Comparison of ENCODE assay signal across 11 cellular contexts in the genomic region with DNA sequence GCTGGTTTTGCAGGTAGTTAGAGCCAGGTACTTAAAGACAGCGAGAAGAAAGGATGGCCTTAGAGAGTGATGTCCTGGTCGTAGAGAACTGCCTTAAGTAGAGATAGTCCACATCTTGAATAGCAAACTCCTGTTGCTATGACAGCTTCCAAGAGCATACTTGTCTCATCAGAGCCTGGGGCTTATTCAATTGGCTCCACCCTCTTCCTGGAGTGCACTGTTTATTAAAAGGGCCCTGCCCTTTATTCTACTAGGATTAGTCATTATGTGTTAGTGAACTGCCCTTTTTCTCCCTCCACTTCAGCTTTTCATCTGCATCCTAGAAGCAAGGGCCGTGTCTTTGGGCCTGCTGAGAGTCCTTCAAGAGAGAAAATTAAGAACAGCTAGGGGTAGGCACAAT.
A peak's percentile ranks its signal among the peaks of the same experiment; 100 is the strongest.
DNase-seq lines count a peak whose midpoint lies in the region; ATAC-seq, FAIRE-seq and TF ChIP-seq lines count a peak whose summit lies in the region.
"Had no signal": no experiment of that assay in that cellular context is flagged by ENCODE, and none has a peak within 500 bp of the region (broad histone marks: within the 10 kb centered on the region; RNA-seq: fewer than 3 reads in every experiment).

No MANE protein-coding gene starts in this region.

- no peak overlapping the region for H3K4me3 Mint-ChIP-seq in neural progenitor cell

- no peak overlapping the region for H3K9ac ChIP-seq in neural progenitor cell

- no peaks in the 10 kb centered on the region for H4K20me1 ChIP-seq in neural progenitor cell (ENCODE audit: low read depth)

- ATAC-seq in GM21381 (IDR thresholded peaks at IDR 0.05; ENCODE audit: unreplicated experiment) (no peak), GM21786 (IDR thresholded peaks at IDR 0.05; ENCODE audit: unreplicated experiment) (no peak)

- H3K4me2 ChIP-seq in neural progenitor cell, result no peak overlapping the region

- H3K9me3 Mint-ChIP-seq in neural progenitor cell, result peaks cover 25% of the 10 kb centered on the region

- H3K4me3 ChIP-seq in bronchial epithelial cell (ENCODE audit: low read depth, low read length) (no peak overlapping the region), neural progenitor cell (no peak overlapping the region)
- H3K4me3 ChIP-seq: cardiac muscle cell had no signal

- TF ChIP-seq CTCF in bronchial epithelial cell (IDR thresholded peaks at IDR 0.05; ENCODE audit: insufficient read depth, low read length, severe bottlenecking) (no peak), neural progenitor cell (IDR thresholded peaks at IDR 0.05) (no peak)

- H3K27me3 ChIP-seq in bronchial epithelial cell (ENCODE audit: control insufficient read depth, insufficient read depth, low read length) (no peaks in the 10 kb centered on the region), neural progenitor cell (no peaks in the 10 kb centered on the region)
- H3K27me3 ChIP-seq: cardiac muscle cell had no signal

- no peaks in the 10 kb centered on the region for H3K4me1 ChIP-seq in neural progenitor cell

- peaks cover 4% of the 10 kb centered on the region for H3K36me3 Mint-ChIP-seq in neural progenitor cell

- no peak for FAIRE-seq in bronchial epithelial cell (lab: Jason Lieb, UNC)

- peaks cover 13% of the 10 kb centered on the region for H3F3A ChIP-seq in neural progenitor cell (ENCODE audit: low read depth)

- H3K4me1 Mint-ChIP-seq in neural progenitor cell, result peaks cover 16% of the 10 kb centered on the region

- DNase-seq in NCI-H1417 (lab: John Stamatoyannopoulos, UW) (peak; percentile 36 to 83 (median 74)), NCI-H1417 treated with DMSO at 0.1 percent for 48 hours (lab: John Stamatoyannopoulos, UW) (no peak), LHCN-M2 (ENCODE audit: low read depth) (peak; percentile 33), bronchial epithelial cell (ENCODE audit: low read depth) (peak; percentile 84), neural progenitor cell (ENCODE audit: low spot score) (peak; percentile 57), medulla oblongata (ENCODE audit: extremely low spot score) (no peak)
- DNase-seq: 8988T, hypothalamus had no signal

- peak overlapping the region; percentile 51 for H3K27ac ChIP-seq in neural progenitor cell
- H3K27ac ChIP-seq: cardiac muscle cell had no signal

- H3K27ac Mint-ChIP-seq in neural progenitor cell, result peak overlapping the region; percentile 95

- H3K79me2 ChIP-seq in neural progenitor cell (ENCODE audit: low read depth), result no peaks in the 10 kb centered on the region

- H3K36me3 ChIP-seq in bronchial epithelial cell (ENCODE audit: control insufficient read depth, insufficient read depth, low read length), result no peaks in the 10 kb centered on the region
- no peaks in the 10 kb centered on the region for H3K36me3 ChIP-seq in neural progenitor cell
- H3K36me3 ChIP-seq: cardiac muscle cell had no signal

- H3K27me3 Mint-ChIP-seq in neural progenitor cell (ENCODE audit: insufficient read depth, low read depth), result no peaks in the 10 kb centered on the region

- H3K9me3 ChIP-seq in neural progenitor cell (ENCODE audit: low read depth), result peaks cover 20% of the 10 kb centered on the region

- no peak overlapping the region for H2AFZ ChIP-seq in neural progenitor cell (replicated peaks)

Comparison
In these comparisons a context has a peak if more than half of its experiments do, and no peak if none do; other contexts are left out.
1. DNase-seq: peak in NCI-H1417 (3 of 3), LHCN-M2 (single experiment), bronchial epithelial cell (single experiment) and neural progenitor cell (single experiment); none in NCI-H1417 treated with DMSO at 0.1 percent for 48 hours (single experiment) and medulla oblongata (single experiment).